Comparison of ENCODE assay signal across 8 cellular contexts in the genomic region with DNA sequence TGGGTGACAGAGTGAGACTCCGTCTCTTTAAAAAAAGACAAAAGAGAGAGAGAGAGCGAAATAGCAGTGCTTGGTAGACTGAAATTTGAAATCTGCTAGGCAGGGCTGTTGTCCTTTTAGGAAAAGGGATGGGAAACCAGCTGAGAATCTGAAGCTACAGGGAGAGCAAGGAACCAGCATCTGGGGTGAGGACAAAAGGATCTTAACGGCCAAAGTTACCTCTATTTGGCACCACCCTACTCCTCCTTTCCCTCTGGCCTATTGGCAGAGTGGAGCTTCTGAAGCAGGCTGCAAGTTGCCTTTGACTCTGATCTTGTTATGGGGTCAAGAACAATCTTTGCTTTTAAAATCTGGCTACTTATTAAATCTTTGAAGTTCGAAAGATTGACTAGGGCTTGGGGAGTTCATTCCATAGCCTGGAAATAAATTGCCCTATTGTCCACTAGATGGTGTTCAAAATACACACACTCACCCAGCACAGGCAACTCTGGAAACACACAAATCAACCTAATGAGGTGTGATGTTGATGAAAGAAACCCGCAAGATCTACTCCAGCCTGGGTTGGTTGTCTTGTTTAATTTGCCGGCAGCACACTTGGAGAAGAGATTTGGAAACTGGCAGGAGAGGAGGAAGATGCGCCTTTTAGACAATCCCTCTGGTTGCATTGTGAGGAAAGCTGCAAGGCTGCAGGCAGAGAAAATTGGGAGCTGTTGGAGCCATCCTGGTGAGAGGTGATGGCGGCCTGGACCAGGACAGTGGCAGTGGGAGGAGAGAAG. TPM values are rescaled to one million over a fixed set of nuclear protein-coding genes. Genes with fewer than 3 reads are reported as not detected.
DNase-seq lines count a peak whose midpoint lies in the region; ATAC-seq, FAIRE-seq and TF ChIP-seq lines count a peak whose summit lies in the region.

No MANE protein-coding gene starts in this region.

- peak; percentile 9 for DNase-seq in CD1c-positive myeloid dendritic cell (ENCODE audit: extremely low spot score)
- no peak for DNase-seq in GM18507 (ENCODE audit: extremely low spot score, insufficient read length, low read depth)
- DNase-seq in NCI-H146 (lab: John Stamatoyannopoulos, UW), result peak; percentile 74
- no peak for DNase-seq in WERI-Rb-1
- no peak for DNase-seq in Right ventricle myocardium superior
- peak; percentile 39 for DNase-seq in sciatic nerve (ENCODE audit: low spot score)
- no peak for DNase-seq in NCI-H524 treated with DMSO at 0.1 percent for 48 hours (lab: John Stamatoyannopoulos, UW)
- DNase-seq in foreskin melanocyte, result no peak

- no peaks in the 10 kb centered on the region for H3K27me3 ChIP-seq in WERI-Rb-1 (ENCODE audit: insufficient read depth, low read depth, severe bottlenecking)

- H3K27ac ChIP-seq in WERI-Rb-1, result no peak overlapping the region

- peak; percentile 38 for FAIRE-seq in GM18507 (lab: Jason Lieb, UNC)

- intact Hi-C loops in Right ventricle myocardium superior (cut with DNase I), result loop anchor here (5.0 kb wide), 2 partner anchors 123 to 188 kb away; partner anchors contain the start of gene STUM
- intact Hi-C loops in sciatic nerve (cut with DNase I), result no loop called here

- H3K36me3 ChIP-seq in WERI-Rb-1, result no peaks in the 10 kb centered on the region

- ATAC-seq in Right ventricle myocardium superior (ENCODE audit: poor library complexity) (peak; percentile 90), sciatic nerve (peak; percentile 89)

- peak; percentile 43 for TF ChIP-seq CTCF in WERI-Rb-1 (IDR thresholded peaks at IDR 0.05; ENCODE audit: low read depth, low read length)

- H3K9me3 ChIP-seq in WERI-Rb-1 (ENCODE audit: severe bottlenecking), result no peaks in the 10 kb centered on the region

- no peak overlapping the region for H3K4me3 ChIP-seq in WERI-Rb-1 (ENCODE audit: low read depth, low read length)

RNA-seq across cellular contexts. Expression of gene PARP1, which starts 16.5 kb away (rescaled TPM):
- total RNA-seq in Right ventricle myocardium superior (149 TPM), sciatic nerve (85.2 TPM)

Comparison
In these comparisons a context has a peak if more than half of its experiments do, and no peak if none do; other contexts are left out.
1. DNase-seq: peak in CD1c-positive myeloid dendritic cell (single experiment), NCI-H146 (single experiment) and sciatic nerve (single experiment); none in GM18507 (single experiment), WERI-Rb-1 (single experiment), Right ventricle myocardium superior (single experiment), NCI-H524 treated with DMSO at 0.1 percent for 48 hours (single experiment) and foreskin melanocyte (single experiment).